In the genomic region with DNA sequence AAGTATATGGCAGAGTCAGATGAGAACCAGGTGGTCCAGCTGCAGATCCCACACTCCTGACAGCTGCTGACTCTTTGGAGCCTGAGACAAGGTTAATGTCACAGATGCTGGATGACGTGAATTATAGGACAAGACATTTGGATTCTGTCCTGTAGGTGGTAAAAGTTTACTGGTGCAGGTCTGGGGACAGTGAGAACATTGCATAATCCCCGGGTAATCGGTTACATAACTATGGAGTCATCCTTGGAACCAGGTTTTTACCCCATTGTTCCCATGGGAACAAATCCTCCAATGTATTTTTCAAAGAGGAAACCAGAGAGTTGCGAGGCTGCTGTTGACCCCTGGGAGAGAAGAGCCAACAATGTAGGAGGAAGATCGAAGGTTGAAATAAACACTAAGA, we compare ENCODE assay signal across 24 cellular contexts. TPM values are rescaled to one million over a fixed set of nuclear protein-coding genes. Genes with fewer than 3 reads are reported as not detected.
DNase-seq lines count a peak whose midpoint lies in the region; ATAC-seq and TF ChIP-seq lines count a peak whose summit lies in the region.
"Had no signal": no experiment of that assay in that cellular context is flagged by ENCODE, and none has a peak within 500 bp of the region (broad histone marks: within the 10 kb centered on the region; RNA-seq: fewer than 3 reads in every experiment).

No MANE protein-coding gene starts in this region.

- peaks cover 2 to 8% (median 5%) of the 10 kb centered on the region in 4 donors for H3K4me1 ChIP-seq in liver (ENCODE audit: control insufficient read depth in 4 of 4, insufficient read depth in 4 of 4, low read length in 3 of 4)
- H3K4me1 ChIP-seq: pancreas had no signal

- no peaks in the 10 kb centered on the region for H3K9me3 ChIP-seq in liver (ENCODE audit: control insufficient read depth in 4 of 4, low read length in 3 of 4)
- H3K9me3 ChIP-seq: pancreas, SK-N-SH, upper lobe of left lung had no signal

- H3K27ac ChIP-seq in HL-60 (replicated peaks) (peak overlapping the region; percentile 63), caudate nucleus (ENCODE audit: low read depth, low read length) (peak overlapping the region; percentile 54), liver (ENCODE audit: low read depth in 1 of 2, low read length in 2 of 2) (no peak overlapping the region)
- H3K27ac ChIP-seq: pancreas, upper lobe of left lung had no signal

- H3K36me3 ChIP-seq in liver (ENCODE audit: control insufficient read depth in 4 of 4, insufficient read depth in 3 of 4, low read depth in 1 of 4, low read length in 3 of 4): no peaks in the 10 kb centered on the region
- H3K36me3 ChIP-seq: pancreas, upper lobe of left lung had no signal

- no peak overlapping the region for H3K9ac ChIP-seq in liver (ENCODE audit: low read depth in 1 of 2, low read length in 2 of 2)
- H3K9ac ChIP-seq: SK-N-SH had no signal

- WGBS in liver: 30% methylated on average over 5 of the region's 5 CpGs

- TF ChIP-seq CTCF in AG10803 (conservative IDR thresholded peaks at IDR 0.05; ENCODE audit: low read length) (no peak; the same call in 1 of the 2 replicates), HL-60 (IDR thresholded peaks at IDR 0.05; ENCODE audit: insufficient read depth, low read length) (no peak), liver (IDR thresholded peaks at IDR 0.05; ENCODE audit: low read depth, low read length, missing input control) (peak; percentile 10)

- ATAC-seq in GM18498 (IDR thresholded peaks at IDR 0.05; ENCODE audit: unreplicated experiment) (no peak), GM19467 (IDR thresholded peaks at IDR 0.05; ENCODE audit: unreplicated experiment) (no peak)
- ATAC-seq: activated T-helper 17 cell treated with anti-CD3 and anti-CD28 coated beads, Interleukin-2, amount 50 U/mL, for 72 hours; esophagus mucosa; left cardiac atrium; pancreas; right cardiac atrium had no signal

- peak in 1 of 2 donors; percentile 59 for TF ChIP-seq RAD21 in liver (IDR thresholded peaks at IDR 0.05)

- DNase-seq in AG10803 (ENCODE audit: low read depth) (peak; percentile 58), HL-60 (ENCODE audit: low read depth in 1 of 2, low spot score in 1 of 2) (peak in 1 of 2 experiments; percentile 52), caudate nucleus (lab: John Stamatoyannopoulos, UW) (peak in 3 of 61 donors; percentile 13 to 64 (median 26)), SK-N-DZ (ENCODE audit: low spot score) (no peak), cerebellar nuclear complex (lab: John Stamatoyannopoulos, UW) (no peak)
- DNase-seq: activated CD4-positive, alpha-beta T cell treated with anti-CD3 and anti-CD28 coated beads, Interleukin-2, amount 50 U/mL, for 1 hour; activated naive CD8-positive, alpha-beta T cell treated with anti-CD3 and anti-CD28 coated beads for 36 hours; effector CD4-positive, alpha-beta T cell; left cardiac atrium; NCI-H1436 treated with DMSO at 0.1 percent for 48 hours; NCI-H510A; nephron progenitor cell; pancreas; right cardiac atrium; RPMI8226; SK-N-SH; stimulated activated CD4-positive, alpha-beta T cell treated with anti-CD3 and anti-CD28 coated beads, Interleukin-15, amount 100 ng/mL, for 24 hours; stimulated activated CD8-positive, alpha-beta memory T cell treated with anti-CD3 and anti-CD28 coated beads, Interleukin-4, amount 100 ng/mL, for 48 hours; upper lobe of left lung had no signal

- no peak overlapping the region for H3K4me3 ChIP-seq in AG10803 (ENCODE audit: low read length)
- no peak overlapping the region for H3K4me3 ChIP-seq in HL-60 (replicated peaks; ENCODE audit: insufficient read depth, low read length)
- H3K4me3 ChIP-seq in liver (ENCODE audit: low read depth in 1 of 3, low read length in 3 of 3): no peak overlapping the region
- H3K4me3 ChIP-seq: pancreas, upper lobe of left lung had no signal

- H3K27me3 ChIP-seq in HL-60 (ENCODE audit: insufficient read depth, poor library complexity, severe bottlenecking) (no peaks in the 10 kb centered on the region), liver (ENCODE audit: control insufficient read depth in 4 of 4, insufficient read depth in 4 of 4, low read length in 3 of 4) (no peaks in the 10 kb centered on the region)
- H3K27me3 ChIP-seq: pancreas, upper lobe of left lung had no signal

TF ChIP-seq in liver, 16 proteins besides CTCF, POLR2A, EP300 and RAD21:
- TF ChIP-seq REST (IDR thresholded peaks at IDR 0.05) (no peak), FOXA2 (IDR thresholded peaks at IDR 0.05) (no peak), FOXA1 (IDR thresholded peaks at IDR 0.05) (no peak), RXRA (IDR thresholded peaks at IDR 0.05) (peak; percentile 40 to 65), SP1 (IDR thresholded peaks at IDR 0.05) (peak; percentile 22), HNF4A (conservative IDR thresholded peaks at IDR 0.05) (peak; percentile 55 to 71), JUND (IDR thresholded peaks at IDR 0.05) (peak; percentile 70), YY1 (IDR thresholded peaks at IDR 0.05) (peak; percentile 50), ATF3 (IDR thresholded peaks at IDR 0.05) (peak; percentile 91)
- TF ChIP-seq, protein P1, sequence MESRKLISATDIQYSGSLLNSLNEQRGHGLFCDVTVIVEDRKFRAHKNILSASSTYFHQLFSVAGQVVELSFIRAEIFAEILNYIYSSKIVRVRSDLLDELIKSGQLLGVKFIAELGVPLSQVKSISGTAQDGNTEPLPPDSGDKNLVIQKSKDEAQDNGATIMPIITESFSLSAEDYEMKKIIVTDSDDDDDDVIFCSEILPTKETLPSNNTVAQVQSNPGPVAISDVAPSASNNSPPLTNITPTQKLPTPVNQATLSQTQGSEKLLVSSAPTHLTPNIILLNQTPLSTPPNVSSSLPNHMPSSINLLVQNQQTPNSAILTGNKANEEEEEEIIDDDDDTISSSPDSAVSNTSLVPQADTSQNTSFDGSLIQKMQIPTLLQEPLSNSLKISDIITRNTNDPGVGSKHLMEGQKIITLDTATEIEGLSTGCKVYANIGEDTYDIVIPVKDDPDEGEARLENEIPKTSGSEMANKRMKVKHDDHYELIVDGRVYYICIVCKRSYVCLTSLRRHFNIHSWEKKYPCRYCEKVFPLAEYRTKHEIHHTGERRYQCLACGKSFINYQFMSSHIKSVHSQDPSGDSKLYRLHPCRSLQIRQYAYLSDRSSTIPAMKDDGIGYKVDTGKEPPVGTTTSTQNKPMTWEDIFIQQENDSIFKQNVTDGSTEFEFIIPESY (IDR thresholded peaks at IDR 0.05): no peak
TF ChIP-seq in liver: peak in this region for 6.

RNA-seq across cellular contexts. Expression of gene ZCCHC24, which starts 27.5 kb away (rescaled TPM):
- total RNA-seq in liver: 10 to 100 TPM in 1 of 2 donors, 1 to 10 TPM in 1; 7.8 to 23.9 TPM
- 10 to 100 TPM; 13.2 to 16.4 TPM for polyA plus RNA-seq in liver
- 1.1 and 2.0 TPM in 2 replicates for polyA plus RNA-seq in SK-N-DZ (2014; cell fraction: cytosol; rRNA removed)
- 0.60 and 0.84 TPM in 2 replicates for polyA plus RNA-seq in SK-N-DZ (2014; cell fraction: nucleus; rRNA removed)

RNA-seq across cellular contexts. Expression of gene EIF5AL1, which starts 39.4 kb away (rescaled TPM):
- under 1 TPM; 0.05 to 0.08 TPM for total RNA-seq in liver
- polyA plus RNA-seq in liver: 1 to 10 TPM in 1 of 2 donors, under 1 TPM in 1; 0.96 to 2.1 TPM
- 0.21 and 0.29 TPM in 2 replicates for polyA plus RNA-seq in SK-N-DZ (2014; cell fraction: cytosol; rRNA removed)
- polyA plus RNA-seq in SK-N-DZ (2014; cell fraction: nucleus; rRNA removed): 0.11 and 0.13 TPM in 2 replicates

Comparison
In these comparisons a context has a peak if more than half of its experiments do, and no peak if none do; other contexts are left out.
1. H3K27ac ChIP-seq: peak in HL-60 (single experiment) and caudate nucleus (single experiment); none in liver (0 of 2).